Comparison of ENCODE assay signal across 1 cellular context in the genomic region with DNA sequence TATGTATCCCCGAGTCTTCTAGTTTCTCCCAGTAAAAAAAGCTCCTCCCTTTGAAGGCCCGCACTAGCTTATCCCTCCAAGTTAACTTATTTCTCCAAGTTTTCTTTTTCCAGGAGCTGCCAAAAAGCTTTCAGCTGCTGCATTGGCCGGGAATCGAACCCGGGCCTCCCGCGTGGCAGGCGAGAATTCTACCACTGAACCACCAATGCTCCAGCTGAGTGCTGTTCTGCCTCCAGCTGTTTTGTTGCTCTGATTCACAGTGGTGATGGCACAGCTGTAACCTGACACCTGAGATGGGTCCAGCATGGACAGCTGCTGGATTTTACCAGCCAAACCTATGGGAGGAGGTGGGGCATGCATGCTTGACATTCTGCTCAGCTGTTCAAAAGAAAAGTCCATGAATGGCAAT.
TF ChIP-seq lines count a peak whose summit lies in the region.

No MANE protein-coding gene starts in this region.

TF ChIP-seq in H1, 55 proteins besides CTCF, POLR2A, EP300 and RAD21:
- no peak for TF ChIP-seq TAF7 (optimal IDR thresholded peaks at IDR 0.05; ENCODE audit: borderline replicate concordance, low read depth, low read length)
- TF ChIP-seq BCL11A (IDR thresholded peaks at IDR 0.05; ENCODE audit: low read depth in 2 of 2, low read length in 2 of 2), result no peak
- peak; percentile 76 for TF ChIP-seq POLR2AphosphoS5 (IDR thresholded peaks at IDR 0.05; ENCODE audit: low read depth, low read length)
- no peak for TF ChIP-seq BACH1 (IDR thresholded peaks at IDR 0.05; ENCODE audit: low read length)
- peak; percentile 66 for TF ChIP-seq CREB1 (IDR thresholded peaks at IDR 0.05)
- TF ChIP-seq, protein P1, sequence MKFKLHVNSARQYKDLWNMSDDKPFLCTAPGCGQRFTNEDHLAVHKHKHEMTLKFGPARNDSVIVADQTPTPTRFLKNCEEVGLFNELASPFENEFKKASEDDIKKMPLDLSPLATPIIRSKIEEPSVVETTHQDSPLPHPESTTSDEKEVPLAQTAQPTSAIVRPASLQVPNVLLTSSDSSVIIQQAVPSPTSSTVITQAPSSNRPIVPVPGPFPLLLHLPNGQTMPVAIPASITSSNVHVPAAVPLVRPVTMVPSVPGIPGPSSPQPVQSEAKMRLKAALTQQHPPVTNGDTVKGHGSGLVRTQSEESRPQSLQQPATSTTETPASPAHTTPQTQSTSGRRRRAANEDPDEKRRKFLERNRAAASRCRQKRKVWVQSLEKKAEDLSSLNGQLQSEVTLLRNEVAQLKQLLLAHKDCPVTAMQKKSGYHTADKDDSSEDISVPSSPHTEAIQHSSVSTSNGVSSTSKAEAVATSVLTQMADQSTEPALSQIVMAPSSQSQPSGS (IDR thresholded peaks at IDR 0.05; ENCODE audit: low read length), result peak; percentile 85; the same call in 1 of the 2 replicates
- no peak for TF ChIP-seq EZH2 (IDR thresholded peaks at IDR 0.05; ENCODE audit: low read depth, low read length, severe bottlenecking)
- TF ChIP-seq KDM5A (IDR thresholded peaks at IDR 0.05; ENCODE audit: low read length), result no peak
- no peak for TF ChIP-seq KDM4A (IDR thresholded peaks at IDR 0.05; ENCODE audit: low read depth, low read length, severe bottlenecking)
- peak; percentile 99 for TF ChIP-seq TBP (IDR thresholded peaks at IDR 0.05; ENCODE audit: low read depth, low read length)
- TF ChIP-seq CBX8 (IDR thresholded peaks at IDR 0.05; ENCODE audit: borderline replicate concordance, low read depth, low read length), result no peak
- peak; percentile 31 for TF ChIP-seq NANOG (IDR thresholded peaks at IDR 0.05; ENCODE audit: insufficient read depth, low read depth, low read length, poor library complexity, severe bottlenecking)
- TF ChIP-seq, protein P2, sequence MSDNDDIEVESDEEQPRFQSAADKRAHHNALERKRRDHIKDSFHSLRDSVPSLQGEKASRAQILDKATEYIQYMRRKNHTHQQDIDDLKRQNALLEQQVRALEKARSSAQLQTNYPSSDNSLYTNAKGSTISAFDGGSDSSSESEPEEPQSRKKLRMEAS (IDR thresholded peaks at IDR 0.05), result 0 out of 2 replicates have a peak, but pooled peaks have one; percentile 23
- TF ChIP-seq POU5F1 (IDR thresholded peaks at IDR 0.05; ENCODE audit: low read depth, low read length), result peak; percentile 43; the same call in 1 of the 2 replicates
- TF ChIP-seq TEAD4 (IDR thresholded peaks at IDR 0.05; ENCODE audit: low read depth, low read length), result peak; percentile 60
- TF ChIP-seq RFX5 (IDR thresholded peaks at IDR 0.05; ENCODE audit: borderline replicate concordance, low read depth, low read length), result no peak
- no peak for TF ChIP-seq SRF (IDR thresholded peaks at IDR 0.05; ENCODE audit: low read depth, low read length)
- no peak for TF ChIP-seq CTBP2 (IDR thresholded peaks at IDR 0.05; ENCODE audit: borderline replicate concordance, insufficient read depth, insufficient read length, low read length)
- peak; percentile 20; the same call in 1 of the 2 replicates for TF ChIP-seq SIX5 (IDR thresholded peaks at IDR 0.05; ENCODE audit: low read depth, low read length)
- TF ChIP-seq SIN3A (conservative IDR thresholded peaks at IDR 0.05 in 1 of 2, IDR thresholded peaks at IDR 0.05 in 1 of 2; ENCODE audit: low read depth in 1 of 2, low read length in 2 of 2), result peak in 1 of 2 experiments; percentile 91; a peak in 2 of 4 replicates
- peak; percentile 66; the same call in 1 of the 2 replicates for TF ChIP-seq TCF12 (IDR thresholded peaks at IDR 0.05; ENCODE audit: low read depth, low read length)
TF ChIP-seq in H1: peak in this region for 11.
